In genomic region chr3:197365621-197366020, GRCh38 we compare ENCODE assay signal across 25 cellular contexts.
"Had no signal": no experiment of that assay in that cellular context is flagged by ENCODE, and none has a peak within 500 bp of the region (broad histone marks: within the 10 kb centered on the region; RNA-seq: fewer than 3 reads in every experiment).

No MANE protein-coding gene starts in this region.

- H3K36me3 Mint-ChIP-seq: natural killer cell treated with Interleukin-12 subunit alpha and Interleukin-12 subunit beta and Interleukin-15 and Interleukin-18, amount 100 ng/mL, for 72 hours had no signal

- H3K4me1 ChIP-seq: prostate gland, spleen, testis had no signal

- H3K27ac Mint-ChIP-seq: activated CD4-positive, alpha-beta T cell treated with anti-CD3 and anti-CD28 coated beads, Interleukin-2, amount 10 ng/mL, durations not matched to agents 24 days and 14 days; activated CD8-positive, alpha-beta T cell treated with anti-CD3 and anti-CD28 coated beads for 36 hours; activated naive CD4-positive, alpha-beta T cell treated with anti-CD3 and anti-CD28 coated beads, Interleukin-2, amount 50 U/mL, for 24 hours; natural killer cell treated with Interleukin-12 subunit alpha and Interleukin-12 subunit beta and Interleukin-15 and Interleukin-18, amount 100 ng/mL, for 72 hours; type B pancreatic cell had no signal

- H3K27ac ChIP-seq: esophagus muscularis mucosa, gastrocnemius medialis, neutrophil, ovary, prostate gland, spleen, testis, vagina had no signal

- ATAC-seq: activated CD8-positive, alpha-beta T cell treated with anti-CD3 and anti-CD28 coated beads for 36 hours; gastrocnemius medialis had no signal

- H3K9me3 Mint-ChIP-seq: type B pancreatic cell had no signal

- H3K4me3 Mint-ChIP-seq: activated CD4-positive, alpha-beta T cell treated with anti-CD3 and anti-CD28 coated beads, Interleukin-2, amount 10 ng/mL, durations not matched to agents 24 days and 14 days; activated CD8-positive, alpha-beta T cell treated with anti-CD3 and anti-CD28 coated beads for 36 hours; activated naive CD4-positive, alpha-beta T cell treated with anti-CD3 and anti-CD28 coated beads, Interleukin-2, amount 50 U/mL, for 24 hours; natural killer cell treated with Interleukin-12 subunit alpha and Interleukin-12 subunit beta and Interleukin-15 and Interleukin-18, amount 100 ng/mL, for 72 hours; type B pancreatic cell had no signal

- H3K36me3 ChIP-seq: esophagus muscularis mucosa, gastrocnemius medialis, neutrophil, ovary, prostate gland, spleen, vagina had no signal

- H3K27me3 ChIP-seq: esophagus muscularis mucosa, gastrocnemius medialis, ovary, testis, vagina had no signal

- H3K27me3 Mint-ChIP-seq: type B pancreatic cell had no signal

- H3K4me1 Mint-ChIP-seq: activated CD4-positive, alpha-beta T cell treated with anti-CD3 and anti-CD28 coated beads, Interleukin-2, amount 10 ng/mL, durations not matched to agents 24 days and 14 days; activated naive CD4-positive, alpha-beta T cell treated with anti-CD3 and anti-CD28 coated beads, Interleukin-2, amount 50 U/mL, for 24 hours had no signal

- H3K4me3 ChIP-seq: esophagus muscularis mucosa, gastrocnemius medialis, ovary, prostate gland, spleen, testis, vagina had no signal

- DNase-seq: activated CD4-positive, alpha-beta T cell treated with anti-CD3 and anti-CD28 coated beads, Interleukin-2, amount 10 ng/mL, durations not matched to agents 24 days and 14 days; activated CD4-positive, CD25-positive, alpha-beta regulatory T cell; activated CD8-positive, alpha-beta T cell treated with anti-CD3 and anti-CD28 coated beads for 36 hours; activated gamma-delta T cell treated with Interleukin-2 at 50 U/mL for 16 hours; aorta; central memory CD4-positive, alpha-beta T cell; effector memory CD4-positive, alpha-beta T cell; gastrocnemius medialis; hippocampal formation; left ventricle myocardium superior; mammary epithelial cell; midbrain; ovary; stimulated activated CD4-positive, alpha-beta T cell treated with anti-CD3 and anti-CD28 coated beads, Interleukin-4, amount 100 ng/mL, for 1 hour; stimulated activated naive CD4-positive, alpha-beta T cell; T-helper 9 cell; testis had no signal
